12 cellular contexts compared by ENCODE assay signal in the genomic region with DNA sequence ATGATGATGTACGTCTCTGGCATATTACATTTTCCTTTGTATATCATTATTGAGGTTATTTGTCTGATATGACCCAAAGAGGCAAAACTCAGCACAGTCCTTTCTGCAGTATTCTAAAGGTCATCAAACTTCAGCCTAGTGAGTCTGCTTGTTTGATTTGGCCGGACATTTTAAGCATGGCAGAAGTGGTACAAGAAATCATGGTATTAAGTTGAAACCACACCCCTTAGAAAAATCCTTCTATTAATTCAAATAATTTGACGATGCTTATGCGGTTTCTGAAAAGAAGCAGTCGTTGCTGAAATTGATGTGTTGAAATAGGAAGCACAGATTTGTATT. TPM values are rescaled to one million over a fixed set of nuclear protein-coding genes. Genes with fewer than 3 reads are reported as not detected.
A peak's percentile ranks its signal among the peaks of the same experiment; 100 is the strongest.
DNase-seq lines count a peak whose midpoint lies in the region; ATAC-seq and TF ChIP-seq lines count a peak whose summit lies in the region.
"Had no signal": no experiment of that assay in that cellular context is flagged by ENCODE, and none has a peak within 500 bp of the region (broad histone marks: within the 10 kb centered on the region; RNA-seq: fewer than 3 reads in every experiment).

No MANE protein-coding gene starts in this region.

- H3K9me3 ChIP-seq in mucosa of rectum (ENCODE audit: control insufficient read depth in 2 of 2, low read length in 2 of 2): no peaks in the 10 kb centered on the region
- H3K9me3 ChIP-seq in CD4-positive, alpha-beta memory T cell (ENCODE audit: control insufficient read depth in 1 of 2, low read length in 2 of 2): no peaks in the 10 kb centered on the region

- H3K4me3 ChIP-seq in dorsolateral prefrontal cortex: peak overlapping the region in 38 of 59 donors; percentile 1 to 90 (median 77)
- H3K4me3 ChIP-seq in mucosa of rectum (ENCODE audit: low read length in 2 of 2): peak overlapping the region; percentile 57 to 93
- no peak overlapping the region for H3K4me3 ChIP-seq in CD4-positive, alpha-beta memory T cell (ENCODE audit: low read length in 2 of 2)

- no peak for DNase-seq in activated naive CD4-positive, alpha-beta T cell treated with anti-CD3 and anti-CD28 coated beads for 36 hours
- DNase-seq in dorsolateral prefrontal cortex: no peak
- no peak for DNase-seq in type B pancreatic cell (ENCODE audit: extremely low spot score, unreplicated experiment)
- DNase-seq in CD4-positive, alpha-beta memory T cell: no peak
- no peak for DNase-seq in kidney tubule cell (ENCODE audit: low spot score)
- DNase-seq in activated naive CD4-positive, alpha-beta T cell treated with anti-CD3 and anti-CD28 coated beads, Interleukin-2, amount 50 U/mL, for 72 hours (ENCODE audit: low spot score in 2 of 2): no peak
- DNase-seq: DMS53, NCI-H2107, T-helper 9 cell had no signal

- no peaks in the 10 kb centered on the region for H3K27me3 Mint-ChIP-seq in activated naive CD4-positive, alpha-beta T cell treated with anti-CD3 and anti-CD28 coated beads, Interleukin-2, amount 50 U/mL, for 24 hours
- no peaks in the 10 kb centered on the region for H3K27me3 Mint-ChIP-seq in activated naive CD4-positive, alpha-beta T cell treated with anti-CD3 and anti-CD28 coated beads for 36 hours (ENCODE audit: low read depth)
- H3K27me3 Mint-ChIP-seq in type B pancreatic cell: no peaks in the 10 kb centered on the region
- H3K27me3 Mint-ChIP-seq in CD4-positive, alpha-beta memory T cell: no peaks in the 10 kb centered on the region

- no peak for ATAC-seq in activated naive CD4-positive, alpha-beta T cell treated with anti-CD3 and anti-CD28 coated beads, Interleukin-2, amount 50 U/mL, for 72 hours

- H3K36me3 ChIP-seq in mucosa of rectum (ENCODE audit: control insufficient read depth in 2 of 2, insufficient read depth in 2 of 2, low read length in 2 of 2): peaks cover 29 to 52% of the 10 kb centered on the region in 2 donors
- peaks cover 15% of the 10 kb centered on the region for H3K36me3 ChIP-seq in CD4-positive, alpha-beta memory T cell (ENCODE audit: insufficient read depth, low read length)

- no peaks in the 10 kb centered on the region for H3K9me3 Mint-ChIP-seq in activated naive CD4-positive, alpha-beta T cell treated with anti-CD3 and anti-CD28 coated beads, Interleukin-2, amount 50 U/mL, for 24 hours
- H3K9me3 Mint-ChIP-seq in activated naive CD4-positive, alpha-beta T cell treated with anti-CD3 and anti-CD28 coated beads for 36 hours: no peaks in the 10 kb centered on the region
- H3K9me3 Mint-ChIP-seq in type B pancreatic cell: no peaks in the 10 kb centered on the region
- no peaks in the 10 kb centered on the region for H3K9me3 Mint-ChIP-seq in CD4-positive, alpha-beta memory T cell
- H3K9me3 Mint-ChIP-seq in activated naive CD4-positive, alpha-beta T cell treated with anti-CD3 and anti-CD28 coated beads, Interleukin-2, amount 50 U/mL, for 72 hours: no peaks in the 10 kb centered on the region

- peak overlapping the region in 1 of 2 donors; percentile 98 for H3K9ac ChIP-seq in mucosa of rectum (ENCODE audit: low read depth in 1 of 2, low read length in 2 of 2)
- H3K9ac ChIP-seq: KMS-11 had no signal

- H3K4me1 ChIP-seq in mucosa of rectum (ENCODE audit: control insufficient read depth in 2 of 2, insufficient read depth in 2 of 2, low read length in 2 of 2): peaks cover 34 to 48% of the 10 kb centered on the region in 2 donors
- peaks cover 19% of the 10 kb centered on the region for H3K4me1 ChIP-seq in CD4-positive, alpha-beta memory T cell (ENCODE audit: insufficient read depth, low read length)

- TF ChIP-seq CTCF in dorsolateral prefrontal cortex (IDR thresholded peaks at IDR 0.05 in 54 of 56, conservative IDR thresholded peaks at IDR 0.05 in 2 of 56; ENCODE audit: low read depth in 1 of 56, partially characterized antibody in 56 of 56) (no peak), type B pancreatic cell (conservative IDR thresholded peaks at IDR 0.05) (no peak)

- peaks cover 0 to 7% (median 0%) of the 10 kb centered on the region in 45 donors for H3K27me3 ChIP-seq in dorsolateral prefrontal cortex
- H3K27me3 ChIP-seq in mucosa of rectum (ENCODE audit: control insufficient read depth in 2 of 2, insufficient read depth in 2 of 2, low read length in 2 of 2): no peaks in the 10 kb centered on the region
- no peaks in the 10 kb centered on the region for H3K27me3 ChIP-seq in CD4-positive, alpha-beta memory T cell (ENCODE audit: insufficient read depth, low read length)

- CTCF ChIA-PET in activated naive CD4-positive, alpha-beta T cell treated with anti-CD3 and anti-CD28 coated beads for 36 hours (lab: Charles Lee): no interaction called here
- CTCF ChIA-PET in CD4-positive, alpha-beta memory T cell (lab: Charles Lee; ENCODE audit: partially characterized antibody): interaction anchor here (4.2 kb wide), 1 partner anchor 75 kb away, joined by 19 read pairs; no protein-coding TSS in a partner anchor

- POLR2A ChIA-PET in CD4-positive, alpha-beta memory T cell (lab: Charles Lee; ENCODE audit: partially characterized antibody): interaction anchor here (0.8 to 4.1 kb wide), 2 partner anchors 41 to 44 kb away, joined by 3 to 18 read pairs; no protein-coding TSS in a partner anchor

- H3K27ac ChIP-seq in dorsolateral prefrontal cortex: peak overlapping the region in 47 of 59 donors; percentile 1 to 98 (median 71)
- H3K27ac ChIP-seq in mucosa of rectum (ENCODE audit: low read depth in 2 of 2, low read length in 2 of 2): peak overlapping the region; percentile 72 to 98
- no peak overlapping the region for H3K27ac ChIP-seq in CD4-positive, alpha-beta memory T cell (ENCODE audit: low read depth, low read length)
- H3K27ac ChIP-seq: KMS-11 had no signal

- intact Hi-C loops in activated naive CD4-positive, alpha-beta T cell treated with anti-CD3 and anti-CD28 coated beads for 36 hours (cut with micrococcal nuclease): loop anchor here (1.0 kb wide), 1 partner anchor 12 kb away; no protein-coding TSS in a partner anchor
- intact Hi-C loops in dorsolateral prefrontal cortex (cut with DNase I): no loop called here
- intact Hi-C loops in CD4-positive, alpha-beta memory T cell (cut with micrococcal nuclease): no loop called here

- peaks cover 37% of the 10 kb centered on the region for H3K4me1 Mint-ChIP-seq in activated naive CD4-positive, alpha-beta T cell treated with anti-CD3 and anti-CD28 coated beads, Interleukin-2, amount 50 U/mL, for 24 hours
- peaks cover 37% of the 10 kb centered on the region for H3K4me1 Mint-ChIP-seq in activated naive CD4-positive, alpha-beta T cell treated with anti-CD3 and anti-CD28 coated beads for 36 hours (ENCODE audit: low read depth)
- peaks cover 42% of the 10 kb centered on the region for H3K4me1 Mint-ChIP-seq in type B pancreatic cell (ENCODE audit: unreplicated experiment)
- H3K4me1 Mint-ChIP-seq in CD4-positive, alpha-beta memory T cell: peaks cover 22 to 31% (median 25%) of the 10 kb centered on the region in 4 donors

- peak overlapping the region; percentile 35 for H3K27ac Mint-ChIP-seq in activated naive CD4-positive, alpha-beta T cell treated with anti-CD3 and anti-CD28 coated beads, Interleukin-2, amount 50 U/mL, for 24 hours
- H3K27ac Mint-ChIP-seq in activated naive CD4-positive, alpha-beta T cell treated with anti-CD3 and anti-CD28 coated beads for 36 hours: no peak overlapping the region
- no peak overlapping the region for H3K27ac Mint-ChIP-seq in type B pancreatic cell
- H3K27ac Mint-ChIP-seq in CD4-positive, alpha-beta memory T cell: peak overlapping the region in 1 of 7 donors; percentile 38
- no peak overlapping the region for H3K27ac Mint-ChIP-seq in activated naive CD4-positive, alpha-beta T cell treated with anti-CD3 and anti-CD28 coated beads, Interleukin-2, amount 50 U/mL, for 72 hours

- peaks cover 29% of the 10 kb centered on the region for H3K36me3 Mint-ChIP-seq in activated naive CD4-positive, alpha-beta T cell treated with anti-CD3 and anti-CD28 coated beads, Interleukin-2, amount 50 U/mL, for 24 hours
- H3K36me3 Mint-ChIP-seq in activated naive CD4-positive, alpha-beta T cell treated with anti-CD3 and anti-CD28 coated beads for 36 hours (ENCODE audit: low read depth): peaks cover 56% of the 10 kb centered on the region
- H3K36me3 Mint-ChIP-seq in type B pancreatic cell: peaks cover 58% of the 10 kb centered on the region
- H3K36me3 Mint-ChIP-seq in CD4-positive, alpha-beta memory T cell: peaks cover 39 to 47% of the 10 kb centered on the region in 2 donors
- H3K36me3 Mint-ChIP-seq in activated naive CD4-positive, alpha-beta T cell treated with anti-CD3 and anti-CD28 coated beads, Interleukin-2, amount 50 U/mL, for 72 hours: peaks cover 63 to 67% of the 10 kb centered on the region in 2 donors

- no peak overlapping the region for H3K4me3 Mint-ChIP-seq in activated naive CD4-positive, alpha-beta T cell treated with anti-CD3 and anti-CD28 coated beads, Interleukin-2, amount 50 U/mL, for 24 hours
- no peak overlapping the region for H3K4me3 Mint-ChIP-seq in activated naive CD4-positive, alpha-beta T cell treated with anti-CD3 and anti-CD28 coated beads for 36 hours
- peak overlapping the region; percentile 33 for H3K4me3 Mint-ChIP-seq in type B pancreatic cell
- H3K4me3 Mint-ChIP-seq in CD4-positive, alpha-beta memory T cell: no peak overlapping the region

RNA-seq across cellular contexts. Expression of a gene that starts 5.1 kb away (rescaled TPM):
- total RNA-seq in activated naive CD4-positive, alpha-beta T cell treated with anti-CD3 and anti-CD28 coated beads for 36 hours: 10 to 100 TPM; 22.4 to 25.6 TPM
- total RNA-seq in dorsolateral prefrontal cortex (100 to 1,000 TPM in 86 of 120 experiments, 10 to 100 TPM in 34; 47.9 to 194 (median 111) TPM), type B pancreatic cell (ENCODE audit: low replicate concordance) (42.2 and 46.8 TPM in 2 replicates)
- 10 to 100 TPM; 14.6 to 15.2 TPM for total RNA-seq in CD4-positive, alpha-beta memory T cell
- 1 to 10 TPM; 3.0 to 8.6 TPM for polyA plus RNA-seq in CD4-positive, alpha-beta memory T cell
- total RNA-seq in activated naive CD4-positive, alpha-beta T cell treated with anti-CD3 and anti-CD28 coated beads, Interleukin-2, amount 50 U/mL, for 72 hours: 10 to 100 TPM; 35.8 to 48.3 TPM

Comparison
In these comparisons a context has a peak if more than half of its experiments do, and no peak if none do; other contexts are left out.
1. H3K4me3 ChIP-seq: peak in dorsolateral prefrontal cortex (38 of 59) and mucosa of rectum (2 of 2); none in CD4-positive, alpha-beta memory T cell (0 of 2).